ENCODE assay signal across 8 cellular contexts in genomic region chr4:98662619-98663225, GRCh38. TPM values are rescaled to one million over a fixed set of nuclear protein-coding genes. Genes with fewer than 3 reads are reported as not detected.
DNase-seq lines count a peak whose midpoint lies in the region; ATAC-seq and TF ChIP-seq lines count a peak whose summit lies in the region.

No MANE protein-coding gene starts in this region.

- peaks cover 0 to 3% of the 10 kb centered on the region in 2 experiments for H3K36me3 ChIP-seq in mesenchymal stem cell (ENCODE audit: control insufficient read depth in 1 of 2, insufficient read depth in 2 of 2, low read depth in 1 of 2, low read length in 2 of 2)

- no peak overlapping the region for H2AFZ ChIP-seq in mesenchymal stem cell (ENCODE audit: low read depth, low read length)

- no peak overlapping the region for H2BK15ac ChIP-seq in mesenchymal stem cell (ENCODE audit: low read depth, poor library complexity, severe bottlenecking)

- no peak overlapping the region for H3K27ac ChIP-seq in mesenchymal stem cell (ENCODE audit: low read length, poor library complexity, severe bottlenecking)
- peak overlapping the region in 27 of 59 donors; percentile 0 to 69 (median 32) for H3K27ac ChIP-seq in dorsolateral prefrontal cortex

- WGBS in mesenchymal stem cell = 66% methylated on average over 7 of the region's 7 CpGs

- no peaks in the 10 kb centered on the region for H3K9me3 ChIP-seq in mesenchymal stem cell (ENCODE audit: control insufficient read depth, low read length)

- H3K4me3 Mint-ChIP-seq in stimulated activated effector memory CD8-positive, alpha-beta T cell treated with anti-CD3 and anti-CD28 coated beads, Interleukin-12 subunit alpha, Interleukin-12 subunit beta, amount 100 ng/mL, for 72 hours = peak overlapping the region; percentile 65

- H3K4me2 ChIP-seq in mesenchymal stem cell (ENCODE audit: low read length, poor library complexity, severe bottlenecking) = no peak overlapping the region

- peak overlapping the region in 1 of 2 experiments; percentile 57 for H3K4ac ChIP-seq in mesenchymal stem cell (ENCODE audit: low read depth in 1 of 2, low read length in 2 of 2)

- peak; percentile 2 for ATAC-seq in HG02759 (IDR thresholded peaks at IDR 0.05; ENCODE audit: unreplicated experiment)
- ATAC-seq in stimulated activated effector memory CD8-positive, alpha-beta T cell treated with anti-CD3 and anti-CD28 coated beads, Interleukin-12 subunit alpha, Interleukin-12 subunit beta, amount 100 ng/mL, for 72 hours = no peak
- no peak for ATAC-seq in HG03378 (IDR thresholded peaks at IDR 0.05; ENCODE audit: unreplicated experiment)

- H2BK5ac ChIP-seq in mesenchymal stem cell (ENCODE audit: low read depth, low read length, poor library complexity, severe bottlenecking) = no peak overlapping the region

- TF ChIP-seq CTCF in dorsolateral prefrontal cortex (IDR thresholded peaks at IDR 0.05 in 54 of 56, conservative IDR thresholded peaks at IDR 0.05 in 2 of 56; ENCODE audit: low read depth in 1 of 56, partially characterized antibody in 56 of 56) = no peak

- no peak overlapping the region for H3K23ac ChIP-seq in mesenchymal stem cell (ENCODE audit: low read length in 2 of 2)

- H3K4me1 Mint-ChIP-seq in stimulated activated effector memory CD8-positive, alpha-beta T cell treated with anti-CD3 and anti-CD28 coated beads, Interleukin-12 subunit alpha, Interleukin-12 subunit beta, amount 100 ng/mL, for 72 hours = peaks cover 52% of the 10 kb centered on the region

- intact Hi-C loops in dorsolateral prefrontal cortex (cut with DNase I) = loop anchor here in 1 of 2 donors (10.0 kb wide), 2 partner anchors 262 to 392 kb away; partner anchors contain the start of gene EIF4E

- H4K91ac ChIP-seq in mesenchymal stem cell (ENCODE audit: low read length) = no peak overlapping the region

- H3K36me3 Mint-ChIP-seq in stimulated activated effector memory CD8-positive, alpha-beta T cell treated with anti-CD3 and anti-CD28 coated beads, Interleukin-12 subunit alpha, Interleukin-12 subunit beta, amount 100 ng/mL, for 72 hours = peaks cover 8% of the 10 kb centered on the region

- peaks cover 6% of the 10 kb centered on the region for H3K4me1 ChIP-seq in mesenchymal stem cell (ENCODE audit: control insufficient read depth, insufficient read depth, low read depth, low read length)

- no peak overlapping the region for H2BK120ac ChIP-seq in mesenchymal stem cell (ENCODE audit: low read depth, low read length)

- H3K27me3 ChIP-seq in mesenchymal stem cell (ENCODE audit: control insufficient read depth in 1 of 2, insufficient read depth in 1 of 2, low read length in 2 of 2) = no peaks in the 10 kb centered on the region
- H3K27me3 ChIP-seq in dorsolateral prefrontal cortex = no peaks in the 10 kb centered on the region

- H2AK5ac ChIP-seq in mesenchymal stem cell (ENCODE audit: low read length, severe bottlenecking) = no peak overlapping the region

- H3K79me1 ChIP-seq in mesenchymal stem cell (replicated peaks; ENCODE audit: low read length, poor library complexity, severe bottlenecking) = peaks cover 7% of the 10 kb centered on the region

- H3K4me3 ChIP-seq in mesenchymal stem cell (ENCODE audit: insufficient read depth in 1 of 2, low read depth in 1 of 2, low read length in 2 of 2) (no peak overlapping the region), dorsolateral prefrontal cortex (no peak overlapping the region)

- peak overlapping the region in 1 of 2 experiments; percentile 51 for H2BK12ac ChIP-seq in mesenchymal stem cell (ENCODE audit: low read length in 2 of 2)

- no peak overlapping the region for H3K14ac ChIP-seq in mesenchymal stem cell (ENCODE audit: low read length in 2 of 2)

- H3K9me3 Mint-ChIP-seq in stimulated activated effector memory CD8-positive, alpha-beta T cell treated with anti-CD3 and anti-CD28 coated beads, Interleukin-12 subunit alpha, Interleukin-12 subunit beta, amount 100 ng/mL, for 72 hours = no peaks in the 10 kb centered on the region

- H4K8ac ChIP-seq in mesenchymal stem cell (ENCODE audit: low read length) = no peak overlapping the region

- H3K9ac ChIP-seq in mesenchymal stem cell (ENCODE audit: low read length) = no peak overlapping the region

- H3K27ac Mint-ChIP-seq in stimulated activated effector memory CD8-positive, alpha-beta T cell treated with anti-CD3 and anti-CD28 coated beads, Interleukin-12 subunit alpha, Interleukin-12 subunit beta, amount 100 ng/mL, for 72 hours = peak overlapping the region; percentile 97

- DNase-seq in T-helper 2 cell = peak in 3 of 5 experiments; percentile 11 to 69 (median 14)
- peak; percentile 53 for DNase-seq in ecto neural progenitor cell (ENCODE audit: low spot score)
- no peak for DNase-seq in stimulated activated effector memory CD8-positive, alpha-beta T cell treated with anti-CD3 and anti-CD28 coated beads, Interleukin-12 subunit alpha, Interleukin-12 subunit beta, amount 100 ng/mL, for 72 hours (ENCODE audit: low spot score in 2 of 2)
- no peak for DNase-seq in mesenchymal stem cell
- DNase-seq in SKM-1 treated with dmso at 0.1 percent for 144 hours (lab: John Stamatoyannopoulos, UW; ENCODE audit: unreplicated experiment) = no peak
- DNase-seq in dorsolateral prefrontal cortex = no peak

- H3K18ac ChIP-seq in mesenchymal stem cell (ENCODE audit: low read depth in 1 of 2, low read length in 2 of 2) = peak overlapping the region in 1 of 2 experiments; percentile 11

RNA-seq across cellular contexts. Expression of gene TSPAN5, which starts 4.3 kb away (rescaled TPM):
- polyA plus RNA-seq in mesenchymal stem cell (2013, experiment 1 of 2) = 20.4 TPM
- 22.2 TPM for polyA plus RNA-seq in mesenchymal stem cell (2013, experiment 2 of 2)
- total RNA-seq in dorsolateral prefrontal cortex = 100 to 1,000 TPM in 86 of 120 experiments, 10 to 100 TPM in 34; 56.5 to 140 (median 109) TPM

Comparison
In these comparisons a context has a peak if more than half of its experiments do, and no peak if none do; other contexts are left out.
1. DNase-seq: peak in T-helper 2 cell (3 of 5) and ecto neural progenitor cell (single experiment); none in stimulated activated effector memory CD8-positive, alpha-beta T cell treated with anti-CD3 and anti-CD28 coated beads, Interleukin-12 subunit alpha, Interleukin-12 subunit beta, amount 100 ng/mL, for 72 hours (0 of 2), mesenchymal stem cell (single experiment), SKM-1 treated with dmso at 0.1 percent for 144 hours (single experiment) and dorsolateral prefrontal cortex (0 of 10).